25 cellular contexts compared by ENCODE assay signal in the genomic region with DNA sequence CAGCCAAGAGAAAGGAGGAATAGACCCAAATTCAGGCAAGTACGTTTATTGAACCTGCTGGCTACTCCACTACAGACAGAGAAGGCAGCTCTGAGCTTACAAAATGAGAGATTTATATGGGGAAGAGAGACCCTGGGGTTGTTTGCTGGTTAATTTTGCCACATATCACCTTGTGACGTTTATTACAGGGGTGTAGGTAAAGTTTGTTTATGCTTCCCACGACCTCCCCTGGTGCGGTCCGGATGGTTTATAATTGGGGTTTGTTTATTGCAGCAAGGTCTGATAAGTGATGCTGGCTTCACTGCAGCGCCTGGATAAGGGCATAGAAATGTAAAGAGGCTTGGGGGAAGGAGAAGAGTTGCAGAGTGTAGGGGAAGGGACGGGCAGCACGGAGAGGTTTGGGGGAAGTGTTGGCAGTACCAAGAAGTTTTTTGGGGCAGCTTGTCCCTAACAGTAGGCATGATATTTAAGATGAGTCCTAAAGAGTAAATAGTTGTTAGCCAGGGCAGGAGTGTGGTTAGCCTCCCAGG. TPM values are rescaled to one million over a fixed set of nuclear protein-coding genes. Genes with fewer than 3 reads are reported as not detected.
"Had no signal": no experiment of that assay in that cellular context is flagged by ENCODE, and none has a peak within 500 bp of the region (broad histone marks: within the 10 kb centered on the region; RNA-seq: fewer than 3 reads in every experiment).

No MANE protein-coding gene starts in this region.

- H3K27me3 Mint-ChIP-seq: memory B cell had no signal

- H3K4me3 Mint-ChIP-seq: dendritic cell treated with granulocyte-macrophage colony-stimulating factor and Interleukin-4, amounts not matched to agents 40 ng/mL and 50 ng/mL, for 4 days; memory B cell; natural killer cell treated with Interleukin-12 subunit alpha and Interleukin-12 subunit beta and Interleukin-15 and Interleukin-18, amount 100 ng/mL, for 72 hours; stimulated activated effector memory CD8-positive, alpha-beta T cell treated with anti-CD3 and anti-CD28 coated beads, Interleukin-12 subunit alpha, Interleukin-12 subunit beta, amount 100 ng/mL, for 72 hours had no signal

- H3K4me1 ChIP-seq: esophagus squamous epithelium, gastroesophageal sphincter, left ventricle myocardium inferior, lower lobe of right lung, psoas muscle, right lobe of liver, suprapubic skin, thyroid gland, upper lobe of left lung, uterus had no signal

- H3K9me3 ChIP-seq: esophagus squamous epithelium, gastroesophageal sphincter, lower lobe of right lung, psoas muscle, right lobe of liver, suprapubic skin, thyroid gland, uterus had no signal

- FAIRE-seq: kidney had no signal

- H3K27ac Mint-ChIP-seq: dendritic cell treated with granulocyte-macrophage colony-stimulating factor and Interleukin-4, amounts not matched to agents 40 ng/mL and 50 ng/mL, for 4 days; memory B cell; natural killer cell treated with Interleukin-12 subunit alpha and Interleukin-12 subunit beta and Interleukin-15 and Interleukin-18, amount 100 ng/mL, for 72 hours; stimulated activated effector memory CD8-positive, alpha-beta T cell treated with anti-CD3 and anti-CD28 coated beads, Interleukin-12 subunit alpha, Interleukin-12 subunit beta, amount 100 ng/mL, for 72 hours had no signal

- ATAC-seq: gastroesophageal sphincter; left cardiac atrium; lower lobe of right lung; psoas muscle; right lobe of liver; stimulated activated effector memory CD8-positive, alpha-beta T cell treated with anti-CD3 and anti-CD28 coated beads, Interleukin-12 subunit alpha, Interleukin-12 subunit beta, amount 100 ng/mL, for 72 hours; stimulated activated naive CD8-positive, alpha-beta T cell treated with anti-CD3 and anti-CD28 coated beads, Interleukin-15, Interleukin-2, amounts not matched to agents 100 U/mL and 50 U/mL, for 24 hours had no signal

- H3K27me3 ChIP-seq: esophagus squamous epithelium, gastroesophageal sphincter, right lobe of liver, suprapubic skin, thyroid gland, upper lobe of left lung had no signal

- H3K4me1 Mint-ChIP-seq: memory B cell; stimulated activated effector memory CD8-positive, alpha-beta T cell treated with anti-CD3 and anti-CD28 coated beads, Interleukin-12 subunit alpha, Interleukin-12 subunit beta, amount 100 ng/mL, for 72 hours had no signal

- H3K4me3 ChIP-seq: esophagus squamous epithelium, gastroesophageal sphincter, left ventricle myocardium inferior, lower lobe of right lung, psoas muscle, right lobe of liver, suprapubic skin, thyroid gland, upper lobe of left lung, uterus had no signal

- H3K27ac ChIP-seq: esophagus squamous epithelium, gastroesophageal sphincter, left ventricle myocardium inferior, lower lobe of right lung, psoas muscle, right lobe of liver, suprapubic skin, thyroid gland, upper lobe of left lung, uterus had no signal

- H3K36me3 Mint-ChIP-seq: memory B cell; natural killer cell treated with Interleukin-12 subunit alpha and Interleukin-12 subunit beta and Interleukin-15 and Interleukin-18, amount 100 ng/mL, for 72 hours; stimulated activated effector memory CD8-positive, alpha-beta T cell treated with anti-CD3 and anti-CD28 coated beads, Interleukin-12 subunit alpha, Interleukin-12 subunit beta, amount 100 ng/mL, for 72 hours had no signal

- H3K9me3 Mint-ChIP-seq: dendritic cell treated with granulocyte-macrophage colony-stimulating factor and Interleukin-4, amounts not matched to agents 40 ng/mL and 50 ng/mL, for 4 days; memory B cell; natural killer cell treated with Interleukin-12 subunit alpha and Interleukin-12 subunit beta and Interleukin-15 and Interleukin-18, amount 100 ng/mL, for 72 hours; stimulated activated effector memory CD8-positive, alpha-beta T cell treated with anti-CD3 and anti-CD28 coated beads, Interleukin-12 subunit alpha, Interleukin-12 subunit beta, amount 100 ng/mL, for 72 hours had no signal

- H3K36me3 ChIP-seq: esophagus squamous epithelium, gastroesophageal sphincter, left ventricle myocardium inferior, lower lobe of right lung, right lobe of liver, suprapubic skin, thyroid gland, upper lobe of left lung, uterus had no signal

- DNase-seq: esophagus squamous epithelium; foreskin fibroblast; glutamatergic neuron; kidney; left cardiac atrium; left ventricle myocardium inferior; lower lobe of right lung; midbrain; occipital lobe; psoas muscle; retina; right lobe of liver; stimulated activated CD4-positive, alpha-beta T cell treated with anti-CD3 and anti-CD28 coated beads, Interleukin-4, amount 100 ng/mL, for 1 hour; stimulated activated CD8-positive, alpha-beta memory T cell treated with anti-CD3 and anti-CD28 coated beads, Interleukin-4, amount 100 ng/mL, for 48 hours; stimulated activated naive CD8-positive, alpha-beta T cell treated with anti-CD3 and anti-CD28 coated beads, Interleukin-15, Interleukin-2, amounts not matched to agents 100 U/mL and 50 U/mL, for 24 hours; thyroid gland; upper lobe of left lung; uterus had no signal

RNA-seq across cellular contexts. Expression of a gene that starts 12.6 kb away (rescaled TPM):
- total RNA-seq: natural killer cell treated with Interleukin-12 subunit alpha and Interleukin-12 subunit beta and Interleukin-15 and Interleukin-18, amount 100 ng/mL, for 72 hours had no signal

RNA-seq across cellular contexts. Expression of a gene that starts 41.6 kb away (rescaled TPM):
- total RNA-seq: epithelial cell of proximal tubule; natural killer cell treated with Interleukin-12 subunit alpha and Interleukin-12 subunit beta and Interleukin-15 and Interleukin-18, amount 100 ng/mL, for 72 hours; occipital lobe had no signal
